ENCODE assay signal across 8 cellular contexts in genomic region chr14:71403673-71404072, GRCh38.
DNase-seq lines count a peak whose midpoint lies in the region; ATAC-seq, FAIRE-seq and TF ChIP-seq lines count a peak whose summit lies in the region.

No MANE protein-coding gene starts in this region.

- intact Hi-C loops in A673 (cut with micrococcal nuclease; ENCODE audit: unreplicated experiment) (loop anchor here (10.0 kb wide), 1 partner anchor 259 kb away; no protein-coding TSS in a partner anchor), HepG2 (cut with micrococcal nuclease; ENCODE audit: unreplicated experiment) (loop anchor here (1.0 to 2.0 kb wide), 2 partner anchors 81 to 265 kb away; no protein-coding TSS in a partner anchor)

- DNase-seq in A673 (ENCODE audit: low spot score) (peak; percentile 52), GM18507 (ENCODE audit: extremely low spot score, insufficient read length, low read depth) (peak; percentile 11), LHCN-M2 (ENCODE audit: low read depth) (peak; percentile 36), HepG2 (ENCODE audit: low spot score) (peak; percentile 39), ureter (ENCODE audit: low spot score) (no peak), hepatic stellate cell (ENCODE audit: low spot score) (no peak)
- DNase-seq in activated CD4-positive, alpha-beta T cell treated with anti-CD3 and anti-CD28 coated beads, Interleukin-2, amount 50 U/mL, for 1 hour: peak; percentile 14
- DNase-seq in activated CD8-positive, alpha-beta memory T cell treated with anti-CD3 and anti-CD28 coated beads, Interleukin-2, amount 50 U/mL, for 4 hours: no peak

- H3K4me1 ChIP-seq in A673 (ENCODE audit: insufficient read depth, low read length, poor library complexity, severe bottlenecking): peaks cover 32% of the 10 kb centered on the region
- peaks cover 4% of the 10 kb centered on the region; the same call in 1 of the 2 replicates for H3K4me1 ChIP-seq in HepG2 (ENCODE audit: insufficient read depth, low read length)

- BruUV-seq in A673 (replicated peaks; lab: Mats Ljungman, UMichigan): no TSS peak
- no TSS peak for BruUV-seq in HepG2 (replicated peaks; lab: Mats Ljungman, UMichigan)

- H3K4me2 ChIP-seq in HepG2 (ENCODE audit: low read depth, low read length): no peak overlapping the region

- no peaks in the 10 kb centered on the region for H3K36me3 ChIP-seq in A673 (ENCODE audit: insufficient read depth, low read length, poor library complexity, severe bottlenecking)
- no peaks in the 10 kb centered on the region for H3K36me3 ChIP-seq in HepG2 (replicated peaks in 1 of 2; ENCODE audit: control insufficient read depth in 1 of 2, insufficient read depth in 2 of 2, low read length in 2 of 2)

- H3K9ac ChIP-seq in HepG2 (ENCODE audit: insufficient read depth, low read depth, low read length): no peak overlapping the region

- no peak for TF ChIP-seq RAD21 in HepG2 (CRISPR knock-in tag; IDR thresholded peaks at IDR 0.05)

- H3K4me3 ChIP-seq in A673 (ENCODE audit: low read depth, low read length, poor library complexity, severe bottlenecking) (no peak overlapping the region), HepG2 (replicated peaks in 1 of 3; ENCODE audit: insufficient read depth in 1 of 3, low read depth in 2 of 3, low read length in 3 of 3) (no peak overlapping the region)

- FAIRE-seq in GM18507 (lab: Jason Lieb, UNC): peak; percentile 92
- no peak for FAIRE-seq in HepG2 (lab: Jason Lieb, UNC)

- no peak overlapping the region for H2AFZ ChIP-seq in HepG2 (ENCODE audit: low read length)

- peak; percentile 92 for ATAC-seq in HepG2

- peaks cover 4% of the 10 kb centered on the region for H3K79me2 ChIP-seq in HepG2 (ENCODE audit: insufficient read depth, low read length)

- no peaks in the 10 kb centered on the region for H3K9me3 ChIP-seq in A673 (ENCODE audit: low read depth, low read length, poor library complexity, severe bottlenecking)
- no peaks in the 10 kb centered on the region for H3K9me3 ChIP-seq in HepG2 (ENCODE audit: low read length)

- POLR2A ChIA-PET in A673 (lab: Charles Lee; ENCODE audit: low non-redundant PET): interaction anchor here (0.6 kb wide), 2 partner anchors 12 to 84 kb away, joined by 3 to 10 read pairs; partner anchors contain the start of gene SIPA1L1
- POLR2A ChIA-PET in HepG2 (lab: Yijun Ruan, JAX): interaction anchor here (0.7 kb wide), 1 partner anchor 81 kb away, joined by 3 read pairs; no protein-coding TSS in a partner anchor

- TF ChIP-seq POLR2A in HepG2 (IDR thresholded peaks at IDR 0.05; ENCODE audit: insufficient read depth in 1 of 2, low read depth in 2 of 2, low read length in 2 of 2): no peak

- TF ChIP-seq EP300 in HepG2 (IDR thresholded peaks at IDR 0.05; ENCODE audit: low read depth in 2 of 2, low read length in 2 of 2): no peak
- TF ChIP-seq EP300 in HepG2 (CRISPR knock-in tag; IDR thresholded peaks at IDR 0.05; ENCODE audit: borderline replicate concordance): no peak

- no peaks in the 10 kb centered on the region for H3K27me3 ChIP-seq in A673 (replicated peaks; ENCODE audit: insufficient read depth, low read depth, low read length, poor library complexity)
- no peaks in the 10 kb centered on the region for H3K27me3 ChIP-seq in HepG2 (ENCODE audit: control insufficient read depth in 1 of 2, insufficient read depth in 2 of 2, low read length in 2 of 2)

- TF ChIP-seq CTCF in A673 (conservative IDR thresholded peaks at IDR 0.05; ENCODE audit: low read depth, low read length): peak; percentile 32; the same call in 1 of the 2 replicates
- TF ChIP-seq CTCF in HepG2 (CRISPR knock-in tag; IDR thresholded peaks at IDR 0.05): peak; percentile 36

- in situ Hi-C loops in HepG2 (cut with HindIII; ENCODE audit: extremely low pct_ligation_motif_present, low pct_unique_long_range_greater_than_20kb): loop anchor here (10.0 kb wide), 1 partner anchor 269 kb away; no protein-coding TSS in a partner anchor

- H4K20me1 ChIP-seq in HepG2 (ENCODE audit: insufficient read depth, low read length): no peaks in the 10 kb centered on the region

- CTCF ChIA-PET in A673 (lab: Charles Lee): interaction anchor here (1.0 to 1.1 kb wide), 2 partner anchors 81 to 265 kb away, joined by 3 read pairs; no protein-coding TSS in a partner anchor
- CTCF ChIA-PET in HepG2 (lab: Yijun Ruan, JAX; ENCODE audit: low intra/inter-chr PET ratio, low total read pairs): interaction anchor here (0.8 kb wide), 1 partner anchor 81 kb away, joined by 3 read pairs; no protein-coding TSS in a partner anchor

- H3K27ac ChIP-seq in A673 (ENCODE audit: low read depth, low read length, poor library complexity, severe bottlenecking) (no peak overlapping the region), HepG2 (ENCODE audit: extremely low read length, insufficient read depth, low read length) (no peak overlapping the region)

TF ChIP-seq in HepG2, 621 proteins besides CTCF, POLR2A, EP300 and RAD21:
- peak; percentile 55 for TF ChIP-seq STAG1 (CRISPR knock-in tag; IDR thresholded peaks at IDR 0.05)
- no peak for TF ChIP-seq ZNF24 (IDR thresholded peaks at IDR 0.05)
- peak; percentile 61 for TF ChIP-seq SMC3 (IDR thresholded peaks at IDR 0.05; ENCODE audit: low read length)

Comparison
In these comparisons a context has a peak if more than half of its experiments do, and no peak if none do; other contexts are left out.
1. DNase-seq: peak in A673 (single experiment), GM18507 (single experiment), LHCN-M2 (single experiment), activated CD4-positive, alpha-beta T cell treated with anti-CD3 and anti-CD28 coated beads, Interleukin-2, amount 50 U/mL, for 1 hour (single experiment) and HepG2 (single experiment); none in activated CD8-positive, alpha-beta memory T cell treated with anti-CD3 and anti-CD28 coated beads, Interleukin-2, amount 50 U/mL, for 4 hours (single experiment), ureter (single experiment) and hepatic stellate cell (single experiment).